Comparison of ENCODE assay signal across 1 cellular context in genomic region chr12:26319511-26319910, GRCh38.
TF ChIP-seq lines count a peak whose summit lies in the region.

No MANE protein-coding gene starts in this region.

TF ChIP-seq in K562, 482 proteins besides CTCF, POLR2A, EP300 and RAD21 (continued from another document):
- TF ChIP-seq ARID2 (IDR thresholded peaks at IDR 0.05): no peak
TF ChIP-seq in K562: peak in this region for 0.
